In the genomic region with DNA sequence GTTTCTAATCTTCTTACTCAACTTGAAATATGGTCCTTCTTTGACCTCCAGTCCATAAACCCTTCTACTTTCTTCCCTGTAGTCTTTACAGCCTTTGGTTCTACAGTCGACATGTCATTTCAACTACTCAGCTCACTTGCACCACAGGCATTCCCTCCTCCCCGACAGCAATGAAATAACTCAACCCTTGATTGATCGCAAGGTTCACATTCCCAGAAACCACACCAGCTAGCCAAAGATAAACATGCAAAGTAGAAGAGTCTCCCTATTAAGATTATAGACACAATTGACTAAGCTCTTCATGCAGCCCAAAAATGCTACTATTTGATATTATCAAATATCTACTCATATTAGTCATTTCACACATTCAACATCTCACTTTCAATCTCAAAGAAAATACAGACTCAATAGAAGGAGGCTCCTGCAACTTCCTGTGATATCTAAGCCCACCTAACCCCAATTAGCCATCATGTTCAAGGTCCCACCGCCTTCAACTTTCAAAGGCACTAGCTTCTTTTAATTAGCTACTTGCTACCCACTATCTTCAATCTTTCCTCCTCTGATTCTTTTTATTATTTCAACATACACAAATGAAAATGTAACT, we compare ENCODE assay signal across 13 cellular contexts. TPM values are rescaled to one million over a fixed set of nuclear protein-coding genes. Genes with fewer than 3 reads are reported as not detected.
A peak's percentile ranks its signal among the peaks of the same experiment; 100 is the strongest.
DNase-seq lines count a peak whose midpoint lies in the region; ATAC-seq, FAIRE-seq and TF ChIP-seq lines count a peak whose summit lies in the region.
"Had no signal": no experiment of that assay in that cellular context is flagged by ENCODE, and none has a peak within 500 bp of the region (broad histone marks: within the 10 kb centered on the region; RNA-seq: fewer than 3 reads in every experiment).

No MANE protein-coding gene starts in this region.

- H3K27me3 ChIP-seq in GM12878 (replicated peaks in 1 of 2; ENCODE audit: control insufficient read depth in 2 of 2, insufficient read depth in 2 of 2, low read length in 1 of 2): no peaks in the 10 kb centered on the region
- H3K27me3 ChIP-seq in mesendoderm (ENCODE audit: insufficient read depth, low read length, poor library complexity): no peaks in the 10 kb centered on the region
- no peaks in the 10 kb centered on the region for H3K27me3 ChIP-seq in colonic mucosa
- H3K27me3 ChIP-seq: foreskin keratinocyte had no signal

- TF ChIP-seq CTCF in AG09319 (IDR thresholded peaks at IDR 0.05; ENCODE audit: low read depth, low read length) (no peak), GM12878 (IDR thresholded peaks at IDR 0.05 in 2 of 3, conservative IDR thresholded peaks at IDR 0.05 in 1 of 3; ENCODE audit: control insufficient read depth in 2 of 3, extremely low read depth in 1 of 3, insufficient read depth in 1 of 3, low read depth in 3 of 3, low read length in 3 of 3) (no peak), colonic mucosa (IDR thresholded peaks at IDR 0.05) (no peak)

- CTCF ChIA-PET in GM12878 (lab: Yijun Ruan, JAX): interaction anchor here (0.9 kb wide), 1 partner anchor 41 kb away, joined by 3 read pairs; no protein-coding TSS in a partner anchor

- H2BK120ac ChIP-seq in mesendoderm (ENCODE audit: low read depth, low read length): no peak overlapping the region

- H3K79me2 ChIP-seq in GM12878 (ENCODE audit: control insufficient read depth, insufficient read depth, low read length) (peaks cover 3% of the 10 kb centered on the region; the same call in 1 of the 2 replicates), mesendoderm (ENCODE audit: control insufficient read depth, insufficient read depth, low read length) (no peaks in the 10 kb centered on the region)

- in situ Hi-C loops in GM12878 (cut with MboI): no loop called here

- SMC1A ChIA-PET in GM12878 (lab: Charles Lee; ENCODE audit: uncharacterized antibody, unreplicated experiment): interaction anchor here (0.6 to 1.4 kb wide), 3 partner anchors 11 to 257 kb away, joined by 3 to 4 read pairs (median 3); no protein-coding TSS in a partner anchor

- H2AFZ ChIP-seq in GM12878 (ENCODE audit: control insufficient read depth, low read depth, low read length): no peak overlapping the region

- peak; percentile 59 for DNase-seq in AG09319 (ENCODE audit: extremely low read depth, low read depth)
- DNase-seq in HT-29 (ENCODE audit: low spot score): peak; percentile 50
- no peak for DNase-seq in GM12878 (ENCODE audit: low read depth, low spot score)
- peak; percentile 14 for DNase-seq in mesendoderm
- no peak for DNase-seq in colonic mucosa
- no peak for DNase-seq in COR-L47 (lab: John Stamatoyannopoulos, UW)
- DNase-seq: activated CD4-positive, alpha-beta T cell treated with anti-CD3 and anti-CD28 coated beads, Interleukin-2, amount 10 ng/mL, durations not matched to agents 24 days and 14 days; activated effector memory CD4-positive, alpha-beta T cell treated with anti-CD3 and anti-CD28 coated beads, Interleukin-2, amount 50 U/mL, for 16 hours; cerebellar nuclear complex; NCI-H2029 treated with DMSO at 0.1 percent for 48 hours had no signal

- H3K4me1 ChIP-seq in GM12878 (ENCODE audit: control insufficient read depth, insufficient read depth, low read length) (peaks cover 12% of the 10 kb centered on the region), mesendoderm (ENCODE audit: control insufficient read depth, low read depth, low read length) (peaks cover 2% of the 10 kb centered on the region), colonic mucosa (no peaks in the 10 kb centered on the region)
- H3K4me1 ChIP-seq: foreskin keratinocyte had no signal

- H3K9me3 ChIP-seq in GM12878 (replicated peaks; ENCODE audit: control insufficient read depth, insufficient read depth, low read length) (no peaks in the 10 kb centered on the region; the same call in 2 of the 3 replicates), colonic mucosa (no peaks in the 10 kb centered on the region)

- H3K36me3 ChIP-seq in GM12878 (ENCODE audit: control insufficient read depth in 2 of 2, insufficient read depth in 2 of 2, low read length in 1 of 2): peaks cover 5 to 7% of the 10 kb centered on the region in 2 experiments
- H3K36me3 ChIP-seq in mesendoderm (ENCODE audit: control insufficient read depth, insufficient read depth, low read length): no peaks in the 10 kb centered on the region
- H3K36me3 ChIP-seq in colonic mucosa: no peaks in the 10 kb centered on the region

- intact Hi-C loops in GM12878 (cut with micrococcal nuclease; ENCODE audit: unreplicated experiment) (no loop called here), colonic mucosa (cut with DNase I) (no loop called here)

- ATAC-seq in GM12878 (no peak), HG02981 (IDR thresholded peaks at IDR 0.05; ENCODE audit: unreplicated experiment) (no peak), HG03135 (IDR thresholded peaks at IDR 0.05; ENCODE audit: unreplicated experiment) (no peak)
- ATAC-seq: foreskin keratinocyte had no signal

- H3K9ac ChIP-seq in GM12878 (ENCODE audit: control insufficient read depth, insufficient read depth, low read length) (no peak overlapping the region), mesendoderm (ENCODE audit: low read length) (no peak overlapping the region), colonic mucosa (ENCODE audit: low read depth in 2 of 2, low read length in 2 of 2) (no peak overlapping the region)

- no peak overlapping the region for H3K27ac ChIP-seq in GM12878 (ENCODE audit: control insufficient read depth, insufficient read depth)
- H3K27ac ChIP-seq in mesendoderm (ENCODE audit: low read depth, low read length): no peak overlapping the region
- no peak overlapping the region for H3K27ac ChIP-seq in colonic mucosa
- H3K27ac ChIP-seq: foreskin keratinocyte had no signal

- H4K8ac ChIP-seq in mesendoderm (ENCODE audit: low read depth, low read length): no peak overlapping the region

- H4K5ac ChIP-seq in mesendoderm (ENCODE audit: low read length): no peak overlapping the region

- POLR2A ChIA-PET in GM12878 (lab: Charles Lee): no interaction called here

- no TSS peak for BruUV-seq in GM12878 (replicated peaks; lab: Mats Ljungman, UMichigan)

- 73% methylated on average over 4 of the region's 4 CpGs for WGBS in GM12878 (ENCODE audit: insufficient coverage, insufficient replicate concordance, low lambda C conversion rate, missing lambda C conversion rate)
- WGBS in mesendoderm (ENCODE audit: extremely low coverage, insufficient coverage, low lambda C conversion rate): no CpG with 5 or more reads among the region's 4 CpGs

- no peak overlapping the region for H2AK5ac ChIP-seq in mesendoderm (ENCODE audit: low read length)

- H3K4me2 ChIP-seq in GM12878 (ENCODE audit: control insufficient read depth, insufficient read depth) (0 out of 2 replicates have a peak overlapping the region, but pooled peaks have one; percentile 7), mesendoderm (ENCODE audit: low read length) (no peak overlapping the region)

- no peak overlapping the region for H3K56ac ChIP-seq in mesendoderm (ENCODE audit: low read length)

- H3K79me1 ChIP-seq in mesendoderm (ENCODE audit: low read length): no peaks in the 10 kb centered on the region

- no peak for FAIRE-seq in GM12878 (lab: Jason Lieb, UNC)

- no peak overlapping the region for H3K4ac ChIP-seq in mesendoderm (ENCODE audit: low read depth, low read length)

- RAD21 ChIA-PET in GM12878 (lab: Charles Lee; ENCODE audit: unreplicated experiment): interaction anchor here (0.8 kb wide), 1 partner anchor 33 kb away, joined by 3 read pairs; no protein-coding TSS in a partner anchor

- TF ChIP-seq EP300 in GM12878 (IDR thresholded peaks at IDR 0.05; ENCODE audit: borderline replicate concordance in 1 of 2, control insufficient read depth in 1 of 2, low read depth in 2 of 2, low read length in 2 of 2): no peak

- H2BK15ac ChIP-seq in mesendoderm (replicated peaks; ENCODE audit: low read depth): no peak overlapping the region

- H2BK5ac ChIP-seq in mesendoderm (ENCODE audit: low read length): no peak overlapping the region

- TF ChIP-seq RAD21 in GM12878 (IDR thresholded peaks at IDR 0.05; ENCODE audit: insufficient read depth, low read depth, low read length): no peak

- TF ChIP-seq POLR2A in GM12878 (IDR thresholded peaks at IDR 0.05; ENCODE audit: low read depth, low read length): no peak

- no peak overlapping the region for H3K23ac ChIP-seq in mesendoderm (ENCODE audit: low read length)

- no peak overlapping the region for H3K18ac ChIP-seq in mesendoderm (ENCODE audit: low read length)

- H3K4me3 ChIP-seq in GM12878 (no peak overlapping the region), mesendoderm (ENCODE audit: low read length) (no peak overlapping the region), colonic mucosa (no peak overlapping the region)

- no peaks in the 10 kb centered on the region for H4K20me1 ChIP-seq in GM12878 (ENCODE audit: control insufficient read depth, insufficient read depth)

TF ChIP-seq in GM12878, 131 proteins besides CTCF, POLR2A, EP300 and RAD21 (continues in another document):
- no peak for TF ChIP-seq ESRRA (IDR thresholded peaks at IDR 0.05; ENCODE audit: low read length)

RNA-seq across cellular contexts. Expression of gene RTTN, which starts 50.8 kb away (rescaled TPM):
- 6.2 and 8.0 TPM in 2 replicates for total RNA-seq in HT-29 (2014; rRNA removed; shearing (Covaris generic))
- 252 and 260 TPM in 2 replicates for total RNA-seq in GM12878 (2013; cell fraction: nucleolus; rRNA removed)
- 36.6 and 40.9 TPM in 2 replicates for total RNA-seq in GM12878 (2014; rRNA removed)
- 34.6 and 35.7 TPM in 2 replicates for total RNA-seq in GM12878 (2014; rRNA removed; fragmentation: Illumina TruSeq; extraction: Trizol)
- 22.4 and 22.5 TPM in 2 replicates for total RNA-seq in GM12878 (2021)
- 6.9 TPM for polyA plus RNA-seq in GM12878 (2011; ENCODE audit: low read depth)
- polyA plus RNA-seq in GM12878 (2011; rRNA removed): 16.9 and 20.3 TPM in 2 replicates
- 8.4 and 9.0 TPM in 2 replicates for polyA plus RNA-seq in GM12878 (2011; cell fraction: cytosol; rRNA removed)
- polyA plus RNA-seq in GM12878 (2011; cell fraction: nucleus; rRNA removed): 33.1 and 38.0 TPM in 2 replicates
- 8.6 and 12.1 TPM in 2 replicates for polyA plus RNA-seq in GM12878 (2012)
- 17.9 and 21.5 TPM in 2 replicates for polyA plus RNA-seq in GM12878 (2014; fragmentation: Illumina TruSeq; extraction: Trizol)
- polyA plus RNA-seq in GM12878 (2014; fragmentation: Nextera tagmentation; extraction: Ambion mirVana): 10 to 100 TPM in 1 of 2 experiments, 1 to 10 TPM in 1; 9.4 to 12.3 TPM
- polyA plus RNA-seq in GM12878 (2014; rRNA removed): 13.4 and 14.5 TPM in 2 replicates
- 10 to 100 TPM; 11.8 to 12.8 TPM for polyA plus RNA-seq in GM12878 (2016; fragmentation: Nextera tagmentation; extraction: Ambion mirVana)
- 76.1 and 82.1 TPM in 2 replicates for polyA minus RNA-seq in GM12878 (2011; rRNA and poly(A)+ RNA removed)
- polyA minus RNA-seq in GM12878 (2011; cell fraction: cytosol; rRNA and poly(A)+ RNA removed): 11.7 and 13.1 TPM in 2 replicates
- 131 and 224 TPM in 2 replicates for polyA minus RNA-seq in GM12878 (2011; cell fraction: nucleus; rRNA and poly(A)+ RNA removed)
- 6.4 TPM for polyA plus RNA-seq in mesendoderm (2013, experiment 1 of 2)
- polyA plus RNA-seq in mesendoderm (2013, experiment 2 of 2): 6.1 TPM
- 10 to 100 TPM in 1 of 2 donors, 1 to 10 TPM in 1; 6.5 to 16.7 TPM for total RNA-seq in colonic mucosa

Comparison
In these comparisons a context has a peak if more than half of its experiments do, and no peak if none do; other contexts are left out.
1. DNase-seq: peak in AG09319 (single experiment), HT-29 (single experiment) and mesendoderm (single experiment); none in GM12878 (single experiment), colonic mucosa (single experiment) and COR-L47 (single experiment).